ENCODE assay signal across 17 cellular contexts in genomic region chr3:124230928-124231456, GRCh38.
DNase-seq lines count a peak whose midpoint lies in the region; ATAC-seq and TF ChIP-seq lines count a peak whose summit lies in the region.
"Had no signal": no experiment of that assay in that cellular context is flagged by ENCODE, and none has a peak within 500 bp of the region (broad histone marks: within the 10 kb centered on the region; RNA-seq: fewer than 3 reads in every experiment).

No MANE protein-coding gene starts in this region.

- H3K4me1 Mint-ChIP-seq in WTC11 = peaks cover 11% of the 10 kb centered on the region
- no peaks in the 10 kb centered on the region for H3K4me1 Mint-ChIP-seq in osteocyte (ENCODE audit: unreplicated experiment)
- peaks cover 16% of the 10 kb centered on the region for H3K4me1 Mint-ChIP-seq in nephron progenitor cell

- POLR2A ChIA-PET in WTC11 (lab: Charles Lee) = no interaction called here

- peak; percentile 41 for ATAC-seq in WTC11
- ATAC-seq: K562 had no signal

- no peak overlapping the region for H3K4me3 Mint-ChIP-seq in WTC11
- H3K4me3 Mint-ChIP-seq in osteocyte (ENCODE audit: unreplicated experiment) = no peak overlapping the region
- H3K4me3 Mint-ChIP-seq in nephron progenitor cell = no peak overlapping the region
- H3K4me3 Mint-ChIP-seq: CD4-positive, alpha-beta T cell had no signal

- peak; percentile 57 for DNase-seq in Ammon's horn (ENCODE audit: low spot score)
- DNase-seq in WTC11 (ENCODE audit: low spot score) = no peak
- peak; percentile 19 for DNase-seq in iPS-NIHi11 (ENCODE audit: low spot score)
- peak; percentile 30 for DNase-seq in osteocyte (ENCODE audit: extremely low spot score, unreplicated experiment)
- no peak for DNase-seq in nephron progenitor cell
- no peak for DNase-seq in EL
- no peak for DNase-seq in SK-N-DZ (ENCODE audit: low spot score)
- DNase-seq: Caco-2; CD4-positive, alpha-beta T cell; GM23248; NCI-H1105; NCI-H2081; NCI-H510A treated with DMSO at 0.1 percent for 48 hours; NCI-H774; OCI-M1; Right ventricle myocardium superior had no signal

- peaks cover 8% of the 10 kb centered on the region for H3K36me3 Mint-ChIP-seq in WTC11
- peaks cover 3% of the 10 kb centered on the region for H3K36me3 Mint-ChIP-seq in osteocyte (ENCODE audit: unreplicated experiment)
- H3K36me3 Mint-ChIP-seq in nephron progenitor cell (ENCODE audit: low read depth) = peaks cover 57% of the 10 kb centered on the region

- TF ChIP-seq CTCF in WTC11 (IDR thresholded peaks at IDR 0.05) (no peak), osteocyte (IDR thresholded peaks at IDR 0.05) (no peak), nephron progenitor cell (IDR thresholded peaks at IDR 0.05) (no peak)

- peaks cover 16% of the 10 kb centered on the region for H3K9me3 Mint-ChIP-seq in WTC11
- peaks cover 7% of the 10 kb centered on the region for H3K9me3 Mint-ChIP-seq in osteocyte (ENCODE audit: unreplicated experiment)
- peaks cover 21% of the 10 kb centered on the region for H3K9me3 Mint-ChIP-seq in nephron progenitor cell

- H3K27ac Mint-ChIP-seq in WTC11 (no peak overlapping the region), osteocyte (ENCODE audit: unreplicated experiment) (no peak overlapping the region), nephron progenitor cell (no peak overlapping the region)
- H3K27ac Mint-ChIP-seq: CD4-positive, alpha-beta T cell had no signal

- CTCF ChIA-PET in WTC11 (lab: Charles Lee) = interaction anchor here (0.8 to 1.6 kb wide), 3 partner anchors 16 to 198 kb away, joined by 4 to 6 read pairs (median 4); partner anchors contain the start of gene KALRN

- peaks cover 2% of the 10 kb centered on the region for H3K27me3 Mint-ChIP-seq in WTC11 (ENCODE audit: low read depth)
- H3K27me3 Mint-ChIP-seq in osteocyte (ENCODE audit: unreplicated experiment) = peaks cover 31% of the 10 kb centered on the region
- H3K27me3 Mint-ChIP-seq in nephron progenitor cell (ENCODE audit: low read depth, poor library complexity) = peaks cover 15% of the 10 kb centered on the region

TF ChIP-seq in WTC11, 78 proteins besides CTCF, POLR2A, EP300 and RAD21:
- TF ChIP-seq ELF4 (CRISPR knock-in tag; IDR thresholded peaks at IDR 0.05; ENCODE audit: low read depth) = no peak
- TF ChIP-seq ATF6 (CRISPR knock-in tag; IDR thresholded peaks at IDR 0.05) = no peak

Comparison
In these comparisons a context has a peak if more than half of its experiments do, and no peak if none do; other contexts are left out.
1. DNase-seq: peak in Ammon's horn (single experiment), iPS-NIHi11 (single experiment) and osteocyte (single experiment); none in WTC11 (single experiment), nephron progenitor cell (single experiment), EL (single experiment) and SK-N-DZ (single experiment).